Comparison of ENCODE assay signal across 1 cellular context in the genomic region with DNA sequence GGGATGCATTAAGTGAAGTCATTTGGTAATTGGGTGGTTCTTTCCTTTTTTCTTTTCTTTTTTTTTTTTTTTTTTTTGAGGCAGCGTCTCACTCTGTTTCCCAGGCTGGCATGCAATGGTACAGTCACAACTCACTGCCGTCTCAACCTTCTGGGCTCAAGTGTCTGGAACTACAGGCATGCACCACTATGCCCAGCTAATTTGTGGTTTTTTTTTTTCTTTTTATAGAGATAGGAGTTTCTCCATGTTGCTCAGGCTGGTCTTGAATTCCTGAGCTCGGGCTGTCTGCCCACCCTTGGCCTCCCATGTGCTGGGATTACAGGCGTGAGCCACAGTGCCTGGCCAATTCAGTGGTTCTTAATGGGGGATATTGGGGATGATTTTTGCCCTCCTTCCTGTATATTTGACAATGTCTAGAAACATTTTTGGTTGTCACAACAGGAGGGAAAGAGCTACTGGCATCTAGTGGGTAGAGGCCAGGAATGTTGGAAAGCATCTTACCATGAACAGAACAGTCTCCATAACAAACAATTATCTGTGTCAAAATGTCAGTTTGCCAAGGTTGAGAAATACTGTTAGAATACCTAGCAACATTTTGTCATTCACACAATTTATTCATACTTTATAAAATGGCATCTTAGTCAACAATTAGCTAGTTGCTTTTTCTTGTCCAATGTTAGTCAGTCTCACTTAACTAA.
TF ChIP-seq lines count a peak whose summit lies in the region.

No MANE protein-coding gene starts in this region.

TF ChIP-seq in WTC11, 78 proteins besides CTCF, POLR2A, EP300 and RAD21 (continued from another document):
- TF ChIP-seq, protein P1, sequence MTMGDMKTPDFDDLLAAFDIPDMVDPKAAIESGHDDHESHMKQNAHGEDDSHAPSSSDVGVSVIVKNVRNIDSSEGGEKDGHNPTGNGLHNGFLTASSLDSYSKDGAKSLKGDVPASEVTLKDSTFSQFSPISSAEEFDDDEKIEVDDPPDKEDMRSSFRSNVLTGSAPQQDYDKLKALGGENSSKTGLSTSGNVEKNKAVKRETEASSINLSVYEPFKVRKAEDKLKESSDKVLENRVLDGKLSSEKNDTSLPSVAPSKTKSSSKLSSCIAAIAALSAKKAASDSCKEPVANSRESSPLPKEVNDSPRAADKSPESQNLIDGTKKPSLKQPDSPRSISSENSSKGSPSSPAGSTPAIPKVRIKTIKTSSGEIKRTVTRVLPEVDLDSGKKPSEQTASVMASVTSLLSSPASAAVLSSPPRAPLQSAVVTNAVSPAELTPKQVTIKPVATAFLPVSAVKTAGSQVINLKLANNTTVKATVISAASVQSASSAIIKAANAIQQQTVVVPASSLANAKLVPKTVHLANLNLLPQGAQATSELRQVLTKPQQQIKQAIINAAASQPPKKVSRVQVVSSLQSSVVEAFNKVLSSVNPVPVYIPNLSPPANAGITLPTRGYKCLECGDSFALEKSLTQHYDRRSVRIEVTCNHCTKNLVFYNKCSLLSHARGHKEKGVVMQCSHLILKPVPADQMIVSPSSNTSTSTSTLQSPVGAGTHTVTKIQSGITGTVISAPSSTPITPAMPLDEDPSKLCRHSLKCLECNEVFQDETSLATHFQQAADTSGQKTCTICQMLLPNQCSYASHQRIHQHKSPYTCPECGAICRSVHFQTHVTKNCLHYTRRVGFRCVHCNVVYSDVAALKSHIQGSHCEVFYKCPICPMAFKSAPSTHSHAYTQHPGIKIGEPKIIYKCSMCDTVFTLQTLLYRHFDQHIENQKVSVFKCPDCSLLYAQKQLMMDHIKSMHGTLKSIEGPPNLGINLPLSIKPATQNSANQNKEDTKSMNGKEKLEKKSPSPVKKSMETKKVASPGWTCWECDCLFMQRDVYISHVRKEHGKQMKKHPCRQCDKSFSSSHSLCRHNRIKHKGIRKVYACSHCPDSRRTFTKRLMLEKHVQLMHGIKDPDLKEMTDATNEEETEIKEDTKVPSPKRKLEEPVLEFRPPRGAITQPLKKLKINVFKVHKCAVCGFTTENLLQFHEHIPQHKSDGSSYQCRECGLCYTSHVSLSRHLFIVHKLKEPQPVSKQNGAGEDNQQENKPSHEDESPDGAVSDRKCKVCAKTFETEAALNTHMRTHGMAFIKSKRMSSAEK (CRISPR knock-in tag; IDR thresholded peaks at IDR 0.05; ENCODE audit: borderline replicate concordance) = no peak
